In the genomic region with DNA sequence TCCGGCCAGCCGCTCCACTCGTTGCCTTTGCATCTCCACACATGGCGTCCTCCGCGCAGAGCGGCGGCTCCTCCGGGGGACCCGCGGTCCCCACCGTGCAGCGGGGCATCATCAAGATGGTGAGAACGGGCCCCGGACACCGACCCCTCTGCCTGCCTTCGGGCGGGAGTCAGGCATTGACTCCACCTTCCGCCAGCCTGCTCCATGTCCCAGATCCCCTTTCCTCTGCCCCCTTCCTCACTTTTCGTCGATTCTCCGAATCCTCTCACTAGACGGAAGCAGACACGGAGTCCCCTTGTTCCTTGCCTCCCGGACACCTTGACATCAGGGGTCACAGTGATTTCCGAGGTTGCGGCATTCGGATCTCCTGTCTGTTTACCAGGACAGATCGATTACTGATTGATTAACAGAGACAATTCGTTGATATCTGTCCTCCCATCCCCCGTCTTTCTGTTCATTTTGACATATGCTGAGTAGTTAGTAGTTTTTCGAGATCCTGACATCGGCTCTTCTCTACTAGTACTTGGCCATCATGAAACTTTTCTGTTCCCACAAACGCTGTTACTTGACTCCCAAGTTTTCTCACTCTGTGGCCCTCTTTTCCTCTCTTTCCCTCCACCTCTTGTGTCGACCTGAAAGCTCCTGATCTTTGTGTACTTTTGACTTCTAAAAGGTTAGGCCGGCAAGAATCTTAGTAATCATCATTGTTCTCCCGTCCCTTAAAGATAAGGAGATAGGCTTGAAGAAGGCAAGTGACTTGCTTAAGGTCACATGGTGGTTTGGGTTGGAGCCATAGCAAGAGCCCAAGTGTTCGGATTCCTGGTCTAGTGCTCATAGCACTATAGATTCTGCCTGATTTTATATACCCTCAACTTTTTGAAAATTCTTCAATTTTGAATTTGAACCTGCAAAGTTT, we compare ENCODE assay signal across 9 cellular contexts. TPM values are rescaled to one million over a fixed set of nuclear protein-coding genes. Genes with fewer than 3 reads are reported as not detected.
A peak's percentile ranks its signal among the peaks of the same experiment; 100 is the strongest.
DNase-seq lines count a peak whose midpoint lies in the region; ATAC-seq and TF ChIP-seq lines count a peak whose summit lies in the region.
"Had no signal": no experiment of that assay in that cellular context is flagged by ENCODE, and none has a peak within 500 bp of the region (broad histone marks: within the 10 kb centered on the region; RNA-seq: fewer than 3 reads in every experiment).

No MANE protein-coding gene starts in this region.

- ATAC-seq in HG02840 (IDR thresholded peaks at IDR 0.05; ENCODE audit: low FRiP score, unreplicated experiment) (peak; percentile 25), HG03439 (IDR thresholded peaks at IDR 0.05; ENCODE audit: unreplicated experiment) (no peak)

- TF ChIP-seq CTCF in epithelial cell of proximal tubule (conservative IDR thresholded peaks at IDR 0.05; ENCODE audit: low read depth, low read length), result no peak
- TF ChIP-seq CTCF in osteoblast (IDR thresholded peaks at IDR 0.05; ENCODE audit: extremely low read depth, low read depth, low read length), result no peak

- peak overlapping the region; percentile 86 for H3K4me2 ChIP-seq in osteoblast (ENCODE audit: insufficient read depth, low read length)

- peaks cover 56% of the 10 kb centered on the region for H3K79me2 ChIP-seq in osteoblast (ENCODE audit: insufficient read depth, low read length)

- H2AFZ ChIP-seq in osteoblast (ENCODE audit: low read length), result peak overlapping the region; percentile 85

- H4K20me1 ChIP-seq in osteoblast (ENCODE audit: insufficient read depth, low read length), result peaks cover 46% of the 10 kb centered on the region

- peak overlapping the region; percentile 93 for H3K4me3 ChIP-seq in epithelial cell of proximal tubule (ENCODE audit: low read depth, low read length)
- peak overlapping the region; percentile 87 for H3K4me3 ChIP-seq in osteoblast (ENCODE audit: insufficient read depth, low read length)

- DNase-seq in NCI-H146 (lab: John Stamatoyannopoulos, UW) (peak; percentile 56), NCI-H146 treated with DMSO at 0.1 percent for 48 hours (lab: John Stamatoyannopoulos, UW; ENCODE audit: unreplicated experiment) (no peak), SK-MEL-5 (ENCODE audit: low read depth, low spot score) (peak; percentile 33), epithelial cell of proximal tubule (ENCODE audit: low read depth) (no peak), osteoblast (ENCODE audit: insufficient read length, low spot score, missing footprints) (no peak), GF-D8 (lab: John Stamatoyannopoulos, UW) (no peak)

- in situ Hi-C loops in SK-MEL-5 (cut with HindIII; ENCODE audit: low pct_unique_long_range_greater_than_20kb, low sequenced_read_pairs), result no loop called here

- peaks cover 4% of the 10 kb centered on the region for H3K36me3 ChIP-seq in osteoblast (ENCODE audit: insufficient read depth, low read length)

- H3K27ac ChIP-seq in osteoblast (ENCODE audit: low read depth, low read length), result peak overlapping the region; percentile 97

- H3K4me1 ChIP-seq in osteoblast (ENCODE audit: insufficient read depth, low read length), result peaks cover 29% of the 10 kb centered on the region

- no peaks in the 10 kb centered on the region for H3K9me3 ChIP-seq in osteoblast (ENCODE audit: low read depth, low read length)

- H3K27me3 ChIP-seq in osteoblast (ENCODE audit: insufficient read depth, low read length), result no peaks in the 10 kb centered on the region

RNA-seq across cellular contexts. Expression of a gene that starts 0.6 kb away (rescaled TPM):
- total RNA-seq in SK-MEL-5 (2014; rRNA removed; shearing (Covaris generic)), result 263 and 271 TPM in 2 replicates
- 220 and 274 TPM in 2 replicates for polyA plus RNA-seq in SK-MEL-5 (2015; cell fraction: cytosol; rRNA removed)
- polyA plus RNA-seq in SK-MEL-5 (2015; cell fraction: nucleus; rRNA removed), result 72.4 and 74.4 TPM in 2 replicates
- total RNA-seq in epithelial cell of proximal tubule, result 122 and 137 TPM in 2 replicates
- 245 and 257 TPM in 2 replicates for total RNA-seq in osteoblast

RNA-seq across cellular contexts. Expression of a gene that starts 34.6 kb away (rescaled TPM):
- total RNA-seq in SK-MEL-5 (2014; rRNA removed; shearing (Covaris generic)), result not detected in 2 replicates
- not detected in 2 replicates for polyA plus RNA-seq in SK-MEL-5 (2015; cell fraction: cytosol; rRNA removed)
- polyA plus RNA-seq in SK-MEL-5 (2015; cell fraction: nucleus; rRNA removed), result not detected in 2 replicates
- total RNA-seq in epithelial cell of proximal tubule, result not detected in 2 replicates
- not detected in 2 replicates for total RNA-seq in osteoblast
- total RNA-seq: dermis microvascular lymphatic vessel endothelial cell had no signal

RNA-seq across cellular contexts. Expression of a gene that starts 59.1 kb away (rescaled TPM):
- total RNA-seq in SK-MEL-5 (2014; rRNA removed; shearing (Covaris generic)), result 0.75 and 2.7 TPM in 2 replicates
- 3.9 and 5.6 TPM in 2 replicates for polyA plus RNA-seq in SK-MEL-5 (2015; cell fraction: cytosol; rRNA removed)
- polyA plus RNA-seq in SK-MEL-5 (2015; cell fraction: nucleus; rRNA removed), result 5.9 and 10.7 TPM in 2 replicates
- total RNA-seq in epithelial cell of proximal tubule (2.4 and 4.1 TPM in 2 replicates), osteoblast (1.5 and 1.8 TPM in 2 replicates)

Comparison
In these comparisons a context has a peak if more than half of its experiments do, and no peak if none do; other contexts are left out.
1. DNase-seq: peak in NCI-H146 (single experiment) and SK-MEL-5 (single experiment); none in NCI-H146 treated with DMSO at 0.1 percent for 48 hours (single experiment), epithelial cell of proximal tubule (single experiment), osteoblast (single experiment) and GF-D8 (single experiment).